In genomic region chr1:173476664-173477285, GRCh38 we compare ENCODE assay signal across 7 cellular contexts.
DNase-seq lines count a peak whose midpoint lies in the region; ATAC-seq and TF ChIP-seq lines count a peak whose summit lies in the region.

No MANE protein-coding gene starts in this region.

- ATAC-seq in GM18511 (IDR thresholded peaks at IDR 0.05; ENCODE audit: unreplicated experiment), result peak; percentile 97
- ATAC-seq in HG02973 (IDR thresholded peaks at IDR 0.05; ENCODE audit: unreplicated experiment), result peak; percentile 95

- DNase-seq in NCI-H1930 (lab: John Stamatoyannopoulos, UW) (peak; percentile 88 to 89), astrocyte of the cerebellum (ENCODE audit: low read depth) (no peak), hypothalamus (lab: John Stamatoyannopoulos, UW) (peak; percentile 37 to 98 (median 92)), retinal pigment epithelial cell (ENCODE audit: low read depth) (no peak)
- peak; percentile 81 for DNase-seq in T-helper 2 cell treated with Interferon-gamma antibody and Interleukin-4, amounts not matched to agents 5 μg/mL and 100 μg/mL, for 36 hours (ENCODE audit: low spot score)

- peak overlapping the region; percentile 87 for H3K4me3 Mint-ChIP-seq in T-helper 2 cell treated with Interferon-gamma antibody and Interleukin-4, amounts not matched to agents 5 μg/mL and 100 μg/mL, for 36 hours

- H3K9me3 Mint-ChIP-seq in T-helper 2 cell treated with Interferon-gamma antibody and Interleukin-4, amounts not matched to agents 5 μg/mL and 100 μg/mL, for 36 hours, result peaks cover 5% of the 10 kb centered on the region

- peak overlapping the region; percentile 78 for H3K4me3 ChIP-seq in astrocyte of the cerebellum (ENCODE audit: low read depth, low read length)
- peak overlapping the region; percentile 86 for H3K4me3 ChIP-seq in retinal pigment epithelial cell (ENCODE audit: low read length)

- no peaks in the 10 kb centered on the region for H3K27me3 Mint-ChIP-seq in T-helper 2 cell treated with Interferon-gamma antibody and Interleukin-4, amounts not matched to agents 5 μg/mL and 100 μg/mL, for 36 hours (ENCODE audit: low read depth)

- peaks cover 49% of the 10 kb centered on the region for H3K4me1 Mint-ChIP-seq in T-helper 2 cell treated with Interferon-gamma antibody and Interleukin-4, amounts not matched to agents 5 μg/mL and 100 μg/mL, for 36 hours (ENCODE audit: low read depth)

- peaks cover 43% of the 10 kb centered on the region for H3K36me3 Mint-ChIP-seq in T-helper 2 cell treated with Interferon-gamma antibody and Interleukin-4, amounts not matched to agents 5 μg/mL and 100 μg/mL, for 36 hours (ENCODE audit: low read depth)

- no peak for TF ChIP-seq CTCF in astrocyte of the cerebellum (IDR thresholded peaks at IDR 0.05; ENCODE audit: low read depth, low read length, missing control alignments)
- TF ChIP-seq CTCF in retinal pigment epithelial cell (conservative IDR thresholded peaks at IDR 0.05; ENCODE audit: low read depth, low read length), result no peak

- H3K27ac Mint-ChIP-seq in T-helper 2 cell treated with Interferon-gamma antibody and Interleukin-4, amounts not matched to agents 5 μg/mL and 100 μg/mL, for 36 hours, result peak overlapping the region; percentile 95

- in situ Hi-C loops in astrocyte of the cerebellum (cut with HindIII; ENCODE audit: low sequenced_read_pairs), result no loop called here

Comparison
In these comparisons a context has a peak if more than half of its experiments do, and no peak if none do; other contexts are left out.
1. DNase-seq: peak in NCI-H1930 (2 of 2), T-helper 2 cell treated with Interferon-gamma antibody and Interleukin-4, amounts not matched to agents 5 μg/mL and 100 μg/mL, for 36 hours (single experiment) and hypothalamus (51 of 51); none in astrocyte of the cerebellum (single experiment) and retinal pigment epithelial cell (single experiment).